ENCODE assay signal across 16 cellular contexts in the genomic region with DNA sequence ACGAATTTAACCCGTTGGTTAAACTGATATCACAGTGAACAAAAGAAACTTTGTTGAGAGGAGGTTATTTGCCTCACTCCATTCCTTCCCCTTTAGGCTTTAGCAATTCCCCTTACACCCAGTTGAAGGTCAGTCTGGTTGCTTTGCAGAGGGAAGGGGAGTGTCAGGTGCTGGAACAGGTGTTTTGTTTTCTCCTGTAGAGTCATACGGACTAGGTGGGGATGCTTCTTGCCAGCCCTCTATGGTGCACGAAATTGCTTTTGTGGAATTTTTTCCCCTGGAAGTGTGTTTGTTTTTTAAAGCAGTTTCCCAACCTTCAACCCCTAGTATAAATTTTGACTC. TPM values are rescaled to one million over a fixed set of nuclear protein-coding genes. Genes with fewer than 3 reads are reported as not detected.
DNase-seq lines count a peak whose midpoint lies in the region; ATAC-seq, FAIRE-seq and TF ChIP-seq lines count a peak whose summit lies in the region.
"Had no signal": no experiment of that assay in that cellular context is flagged by ENCODE, and none has a peak within 500 bp of the region (broad histone marks: within the 10 kb centered on the region; RNA-seq: fewer than 3 reads in every experiment).

No MANE protein-coding gene starts in this region.

- peaks cover 9% of the 10 kb centered on the region for H3K4me1 Mint-ChIP-seq in activated T-helper 2 cell treated with anti-CD3 and anti-CD28 coated beads, Interferon-gamma antibody, Interleukin-2, Interleukin-4, amounts not matched to agents 10 μg/mL and 5 μg/mL and 100 μg/mL, durations not matched to agents 14 hours and 24 hours and 36 hours (ENCODE audit: low read depth)

- H3K27me3 Mint-ChIP-seq in activated T-helper 2 cell treated with anti-CD3 and anti-CD28 coated beads, Interferon-gamma antibody, Interleukin-2, Interleukin-4, amounts not matched to agents 10 μg/mL and 5 μg/mL and 100 μg/mL, durations not matched to agents 14 hours and 24 hours and 36 hours (ENCODE audit: low read depth), result no peaks in the 10 kb centered on the region

- H3K27ac ChIP-seq in SJCRH30, result peak overlapping the region; percentile 79
- peak overlapping the region; percentile 73 to 86 (median 78) for H3K27ac ChIP-seq in esophagus squamous epithelium
- peak overlapping the region; percentile 63 to 85 (median 79) for H3K27ac ChIP-seq in pancreas

- TF ChIP-seq POLR2A in esophagus squamous epithelium (IDR thresholded peaks at IDR 0.05), result no peak

- no peaks in the 10 kb centered on the region for H3K9me3 Mint-ChIP-seq in activated T-helper 2 cell treated with anti-CD3 and anti-CD28 coated beads, Interferon-gamma antibody, Interleukin-2, Interleukin-4, amounts not matched to agents 10 μg/mL and 5 μg/mL and 100 μg/mL, durations not matched to agents 14 hours and 24 hours and 36 hours
- H3K9me3 Mint-ChIP-seq: CD14-positive monocyte, IgD-negative memory B cell had no signal

- FAIRE-seq in pancreas (lab: Jason Lieb, UNC), result no peak

- no peaks in the 10 kb centered on the region for H3K27me3 ChIP-seq in SJCRH30
- no peaks in the 10 kb centered on the region for H3K27me3 ChIP-seq in esophagus squamous epithelium
- H3K27me3 ChIP-seq in pancreas, result peaks cover 0 to 4% (median 0%) of the 10 kb centered on the region in 4 donors

- H3K36me3 Mint-ChIP-seq in activated T-helper 2 cell treated with anti-CD3 and anti-CD28 coated beads, Interferon-gamma antibody, Interleukin-2, Interleukin-4, amounts not matched to agents 10 μg/mL and 5 μg/mL and 100 μg/mL, durations not matched to agents 14 hours and 24 hours and 36 hours (ENCODE audit: low read depth), result peaks cover 14% of the 10 kb centered on the region
- H3K36me3 Mint-ChIP-seq: CD14-positive monocyte, IgD-negative memory B cell had no signal

- H3K4me1 ChIP-seq in SJCRH30, result peaks cover 44% of the 10 kb centered on the region
- peaks cover 19 to 66% (median 23%) of the 10 kb centered on the region in 3 donors for H3K4me1 ChIP-seq in esophagus squamous epithelium
- peaks cover 22 to 55% (median 39%) of the 10 kb centered on the region in 3 donors for H3K4me1 ChIP-seq in pancreas

- TF ChIP-seq CTCF in esophagus squamous epithelium (IDR thresholded peaks at IDR 0.05) (no peak), pancreas (IDR thresholded peaks at IDR 0.05) (no peak)

- H3K9me3 ChIP-seq in SJCRH30 (replicated peaks), result no peaks in the 10 kb centered on the region
- no peaks in the 10 kb centered on the region for H3K9me3 ChIP-seq in esophagus squamous epithelium
- no peaks in the 10 kb centered on the region for H3K9me3 ChIP-seq in pancreas
- H3K9me3 ChIP-seq: tibial nerve had no signal

- no peak overlapping the region for H3K27ac Mint-ChIP-seq in activated T-helper 2 cell treated with anti-CD3 and anti-CD28 coated beads, Interferon-gamma antibody, Interleukin-2, Interleukin-4, amounts not matched to agents 10 μg/mL and 5 μg/mL and 100 μg/mL, durations not matched to agents 14 hours and 24 hours and 36 hours
- H3K27ac Mint-ChIP-seq: CD14-positive monocyte, IgD-negative memory B cell had no signal

- ATAC-seq in pancreas (peak; percentile 19 to 52 (median 36)), GM19397 (IDR thresholded peaks at IDR 0.05; ENCODE audit: unreplicated experiment) (no peak)

- WGBS in esophagus squamous epithelium, 2 donors, result 31 to 37% methylated on average over 4 of the region's 4 CpGs
- WGBS in pancreas, 2 donors, result 10 to 29% methylated on average over 4 of the region's 4 CpGs

- H3K4me3 ChIP-seq in SJCRH30, result no peak overlapping the region
- peak overlapping the region in 1 of 4 donors; percentile 35 for H3K4me3 ChIP-seq in esophagus squamous epithelium
- H3K4me3 ChIP-seq in pancreas, result no peak overlapping the region
- H3K4me3 ChIP-seq: tibial nerve had no signal

- H3K36me3 ChIP-seq in SJCRH30, result peaks cover 10% of the 10 kb centered on the region; the same call in 1 of the 2 replicates
- no peaks in the 10 kb centered on the region for H3K36me3 ChIP-seq in esophagus squamous epithelium
- H3K36me3 ChIP-seq in pancreas, result no peaks in the 10 kb centered on the region
- H3K36me3 ChIP-seq: tibial nerve had no signal

- intact Hi-C loops in esophagus squamous epithelium (cut with DNase I) (no loop called here), pancreas (cut with DNase I) (no loop called here)
- intact Hi-C loops in activated T-helper 2 cell treated with anti-CD3 and anti-CD28 coated beads, Interferon-gamma antibody, Interleukin-2, Interleukin-4, amounts not matched to agents 10 μg/mL and 5 μg/mL and 100 μg/mL, durations not matched to agents 14 hours and 24 hours and 36 hours (cut with micrococcal nuclease), result no loop called here

- DNase-seq in EH (ENCODE audit: low read depth), result peak; percentile 5
- no peak for DNase-seq in SJCRH30
- no peak for DNase-seq in esophagus squamous epithelium (lab: John Stamatoyannopoulos, UW)
- DNase-seq in pancreas, result no peak
- no peak for DNase-seq in activated gamma-delta T cell (lab: John Stamatoyannopoulos, UW)
- DNase-seq in T-helper 9 cell, result no peak
- no peak for DNase-seq in activated T-helper 2 cell treated with anti-CD3 and anti-CD28 coated beads, Interferon-gamma antibody, Interleukin-2, Interleukin-4, amounts not matched to agents 10 μg/mL and 5 μg/mL and 100 μg/mL, durations not matched to agents 14 hours and 24 hours and 36 hours (ENCODE audit: low spot score)
- DNase-seq: NCI-H1694 treated with DMSO at 0.1 percent for 48 hours, OCI-M1, retina had no signal

- no peak overlapping the region for H3K4me3 Mint-ChIP-seq in activated T-helper 2 cell treated with anti-CD3 and anti-CD28 coated beads, Interferon-gamma antibody, Interleukin-2, Interleukin-4, amounts not matched to agents 10 μg/mL and 5 μg/mL and 100 μg/mL, durations not matched to agents 14 hours and 24 hours and 36 hours (ENCODE audit: low read depth)
- H3K4me3 Mint-ChIP-seq: CD14-positive monocyte, IgD-negative memory B cell had no signal

RNA-seq across cellular contexts. Expression of a gene that starts 33.1 kb away (rescaled TPM):
- total RNA-seq in SJCRH30 (2014; rRNA removed; shearing (Covaris generic)), result 50.1 and 67.5 TPM in 2 replicates
- total RNA-seq in esophagus squamous epithelium (10 to 100 TPM; 20.8 to 36.7 (median 28.3) TPM), pancreas (10 to 100 TPM; 35.3 to 55.7 (median 47.1) TPM)
- polyA plus RNA-seq in pancreas, result 10 to 100 TPM; 18.7 to 19.0 TPM
- 40.7 and 40.9 TPM in 2 replicates for total RNA-seq in activated T-helper 2 cell treated with anti-CD3 and anti-CD28 coated beads, Interferon-gamma antibody, Interleukin-2, Interleukin-4, amounts not matched to agents 10 μg/mL and 5 μg/mL and 100 μg/mL, durations not matched to agents 14 hours and 24 hours and 36 hours

RNA-seq across cellular contexts. Expression of a gene that starts 54.6 kb away (rescaled TPM):
- 0.08 TPM in 1 of 2 replicates, not detected in the other for total RNA-seq in SJCRH30 (2014; rRNA removed; shearing (Covaris generic))
- total RNA-seq in esophagus squamous epithelium (1 to 10 TPM in 2 of 4 donors, not detected in 2; 1.3 to 2.3 TPM), pancreas (not detected)
- not detected for polyA plus RNA-seq in pancreas
- 0.21 and 0.28 TPM in 2 replicates for total RNA-seq in activated T-helper 2 cell treated with anti-CD3 and anti-CD28 coated beads, Interferon-gamma antibody, Interleukin-2, Interleukin-4, amounts not matched to agents 10 μg/mL and 5 μg/mL and 100 μg/mL, durations not matched to agents 14 hours and 24 hours and 36 hours
- total RNA-seq: fibroblast of villous mesenchyme, liver had no signal
- polyA plus RNA-seq: CD14-positive monocyte, IgD-negative memory B cell, liver had no signal
